ENCODE assay signal across 1 cellular context in the genomic region with DNA sequence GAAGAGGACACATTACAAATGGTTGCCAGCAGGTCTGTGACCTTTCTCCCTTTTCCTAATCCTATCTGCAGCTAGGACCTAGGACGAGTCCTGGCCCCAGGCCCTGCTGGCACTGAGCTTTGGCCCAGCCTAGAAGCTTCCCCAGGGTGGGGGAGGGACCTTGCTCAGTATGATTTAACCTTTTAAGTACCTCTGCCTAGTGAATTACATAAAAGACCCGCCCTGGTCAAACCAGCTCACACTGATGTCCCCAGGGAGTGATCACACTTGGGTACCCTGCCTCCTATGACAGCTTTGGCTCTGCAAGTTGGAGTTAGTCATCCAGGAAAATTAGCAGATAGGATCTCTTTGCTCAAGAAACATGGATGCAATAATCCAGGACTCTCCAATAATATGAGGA.
TF ChIP-seq lines count a peak whose summit lies in the region.

No MANE protein-coding gene starts in this region.

TF ChIP-seq in A549, 52 proteins besides CTCF, POLR2A, EP300 and RAD21:
- TF ChIP-seq ZFP36 (IDR thresholded peaks at IDR 0.05; ENCODE audit: borderline replicate concordance, partially characterized antibody) (no peak), JUNB (IDR thresholded peaks at IDR 0.05) (no peak), MAZ (IDR thresholded peaks at IDR 0.05; ENCODE audit: borderline replicate concordance, low read depth, low read length) (no peak), ELK1 (IDR thresholded peaks at IDR 0.05; ENCODE audit: low read depth, low read length) (no peak), SMC3 (IDR thresholded peaks at IDR 0.05) (no peak)
